Comparison of ENCODE assay signal across 22 cellular contexts in the genomic region with DNA sequence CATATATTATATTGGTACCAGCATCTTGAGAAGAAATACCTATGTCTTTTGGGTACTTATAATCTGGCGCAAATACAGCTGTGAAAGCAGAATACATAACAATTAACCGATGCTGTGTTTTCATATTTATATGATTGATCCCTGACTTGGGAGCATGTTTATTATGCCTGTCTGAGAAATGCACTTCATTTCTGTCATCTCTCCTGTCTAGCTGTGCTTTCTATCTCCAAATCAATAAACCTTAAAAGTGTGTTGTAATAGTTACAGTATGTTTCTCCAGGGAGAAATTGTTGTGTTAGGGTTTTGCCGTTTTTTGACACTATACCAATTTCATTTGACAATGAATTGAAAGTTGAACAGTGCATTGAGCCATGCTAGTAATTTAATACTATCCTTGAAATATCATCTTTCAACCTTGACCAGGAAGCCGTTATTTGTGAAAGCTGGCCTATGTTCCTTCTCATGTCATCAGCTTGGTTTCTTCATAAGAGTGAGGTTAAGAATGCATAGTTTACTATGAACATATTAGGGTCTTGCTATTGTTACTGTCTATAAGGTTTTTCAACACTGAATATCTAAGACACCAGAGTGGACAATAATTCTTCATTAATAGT.
A peak's percentile ranks its signal among the peaks of the same experiment; 100 is the strongest.
DNase-seq lines count a peak whose midpoint lies in the region; ATAC-seq and TF ChIP-seq lines count a peak whose summit lies in the region.
"Had no signal": no experiment of that assay in that cellular context is flagged by ENCODE, and none has a peak within 500 bp of the region (broad histone marks: within the 10 kb centered on the region; RNA-seq: fewer than 3 reads in every experiment).

No MANE protein-coding gene starts in this region.

- H4K20me1 ChIP-seq in GM23248 (ENCODE audit: insufficient read depth), result no peaks in the 10 kb centered on the region
- H4K20me1 ChIP-seq in osteoblast (ENCODE audit: insufficient read depth, low read length), result no peaks in the 10 kb centered on the region

- peaks cover 2% of the 10 kb centered on the region; the same call in 1 of the 2 replicates for H3K9me2 ChIP-seq in GM23248 (ENCODE audit: insufficient read depth)

- no peak overlapping the region for H3K4me3 Mint-ChIP-seq in activated T-helper 17 cell treated with anti-CD3 and anti-CD28 coated beads, Interleukin-2, amount 50 U/mL, for 72 hours
- H3K4me3 Mint-ChIP-seq: CD8-positive, alpha-beta memory T cell had no signal

- H2AFZ ChIP-seq in GM23248 (peak overlapping the region; percentile 46), osteoblast (ENCODE audit: low read length) (peak overlapping the region; percentile 1)

- in situ Hi-C loops in GM23248 (cut with MboI), result no loop called here

- H3K27me3 Mint-ChIP-seq in activated T-helper 17 cell treated with anti-CD3 and anti-CD28 coated beads, Interleukin-2, amount 50 U/mL, for 72 hours, result no peaks in the 10 kb centered on the region
- H3K27me3 Mint-ChIP-seq: CD8-positive, alpha-beta memory T cell had no signal

- H3K36me3 Mint-ChIP-seq in activated T-helper 17 cell treated with anti-CD3 and anti-CD28 coated beads, Interleukin-2, amount 50 U/mL, for 72 hours (ENCODE audit: low read depth), result no peaks in the 10 kb centered on the region
- H3K36me3 Mint-ChIP-seq: CD8-positive, alpha-beta memory T cell had no signal

- no peaks in the 10 kb centered on the region for H3F3A ChIP-seq in GM23248 (ENCODE audit: insufficient read depth)

- peak; percentile 4 for DNase-seq in DMS53 (lab: John Stamatoyannopoulos, UW)
- DNase-seq in DMS53 treated with DMSO at 0.1 percent for 48 hours (lab: John Stamatoyannopoulos, UW; ENCODE audit: unreplicated experiment), result no peak
- no peak for DNase-seq in GM23248
- DNase-seq in fibroblast of mammary gland (ENCODE audit: low read depth), result peak; percentile 35
- peak; percentile 36 for DNase-seq in osteoblast (ENCODE audit: insufficient read length, low spot score, missing footprints)
- DNase-seq in NCI-H187 treated with DMSO at 0.1 percent for 48 hours (lab: John Stamatoyannopoulos, UW), result no peak
- DNase-seq: ACHN; AML-193; C1 segment of cervical spinal cord; CD8-positive, alpha-beta memory T cell; EL; GF-D8; Kasumi-1; MG63; NCI-H1417; NCI-H1694 treated with DMSO at 0.1 percent for 48 hours; NCI-H526 treated with DMSO at 0.1 percent for 48 hours; OCI-M1; SJCRH30 had no signal

- ATAC-seq in activated T-helper 17 cell treated with anti-CD3 and anti-CD28 coated beads, Interleukin-2, amount 50 U/mL, for 72 hours (replicated peaks), result no peak
- ATAC-seq in HG02852 (IDR thresholded peaks at IDR 0.05; ENCODE audit: unreplicated experiment), result no peak

- no peaks in the 10 kb centered on the region for H3K79me2 ChIP-seq in GM23248 (ENCODE audit: insufficient read depth)
- no peaks in the 10 kb centered on the region for H3K79me2 ChIP-seq in osteoblast (ENCODE audit: insufficient read depth, low read length)

- H3K27me3 ChIP-seq in GM23248 (replicated peaks; ENCODE audit: insufficient read depth) (no peaks in the 10 kb centered on the region), osteoblast (ENCODE audit: insufficient read depth, low read length) (no peaks in the 10 kb centered on the region)
- H3K27me3 ChIP-seq: MG63, SJCRH30 had no signal

- TF ChIP-seq CTCF in fibroblast of mammary gland (conservative IDR thresholded peaks at IDR 0.05; ENCODE audit: control insufficient read depth, insufficient read depth, low read depth, low read length), result no peak
- no peak for TF ChIP-seq CTCF in osteoblast (IDR thresholded peaks at IDR 0.05; ENCODE audit: extremely low read depth, low read depth, low read length)

- no peak overlapping the region for H3K27ac ChIP-seq in GM23248
- no peak overlapping the region for H3K27ac ChIP-seq in osteoblast (ENCODE audit: low read depth, low read length)
- H3K27ac ChIP-seq: 22Rv1, SJCRH30 had no signal

- H3K9ac ChIP-seq in GM23248, result no peak overlapping the region

- H3K9me3 ChIP-seq in GM23248 (ENCODE audit: low read depth), result no peaks in the 10 kb centered on the region
- H3K9me3 ChIP-seq in osteoblast (ENCODE audit: low read depth, low read length), result no peaks in the 10 kb centered on the region
- H3K9me3 ChIP-seq: MG63, SJCRH30 had no signal

- H3K4me1 Mint-ChIP-seq in activated T-helper 17 cell treated with anti-CD3 and anti-CD28 coated beads, Interleukin-2, amount 50 U/mL, for 72 hours, result no peaks in the 10 kb centered on the region
- H3K4me1 Mint-ChIP-seq: CD8-positive, alpha-beta memory T cell had no signal

- no peaks in the 10 kb centered on the region for H3K9me3 Mint-ChIP-seq in activated T-helper 17 cell treated with anti-CD3 and anti-CD28 coated beads, Interleukin-2, amount 50 U/mL, for 72 hours

- WGBS in GM23248 (ENCODE audit: low coverage in 1 of 2, low lambda C conversion rate in 2 of 2, missing lambda C conversion rate in 2 of 2), 2 experiments, result 60 to 62% methylated on average over 4 of the region's 4 CpGs

- H3K4me3 ChIP-seq in GM23248, result no peak overlapping the region
- H3K4me3 ChIP-seq in fibroblast of mammary gland (ENCODE audit: control insufficient read depth, low read depth, low read length), result no peak overlapping the region
- no peak overlapping the region for H3K4me3 ChIP-seq in osteoblast (ENCODE audit: insufficient read depth, low read length)
- H3K4me3 ChIP-seq: MG63, SJCRH30 had no signal

- no peaks in the 10 kb centered on the region for H3K36me3 ChIP-seq in GM23248 (ENCODE audit: low read depth)
- no peaks in the 10 kb centered on the region for H3K36me3 ChIP-seq in osteoblast (ENCODE audit: insufficient read depth, low read length)
- H3K36me3 ChIP-seq: MG63, SJCRH30 had no signal

- no peak overlapping the region for H3K27ac Mint-ChIP-seq in activated T-helper 17 cell treated with anti-CD3 and anti-CD28 coated beads, Interleukin-2, amount 50 U/mL, for 72 hours
- H3K27ac Mint-ChIP-seq: CD8-positive, alpha-beta memory T cell had no signal

- no peak overlapping the region for H3K4me2 ChIP-seq in GM23248 (ENCODE audit: unreplicated experiment)
- no peak overlapping the region for H3K4me2 ChIP-seq in osteoblast (ENCODE audit: insufficient read depth, low read length)

- peaks cover 20% of the 10 kb centered on the region for H3K4me1 ChIP-seq in GM23248 (ENCODE audit: insufficient read depth)
- H3K4me1 ChIP-seq in osteoblast (ENCODE audit: insufficient read depth, low read length), result no peaks in the 10 kb centered on the region
- H3K4me1 ChIP-seq: SJCRH30 had no signal

Comparison
In these comparisons a context has a peak if more than half of its experiments do, and no peak if none do; other contexts are left out.
1. DNase-seq: peak in DMS53 (single experiment), fibroblast of mammary gland (single experiment) and osteoblast (single experiment); none in DMS53 treated with DMSO at 0.1 percent for 48 hours (single experiment), GM23248 (single experiment) and NCI-H187 treated with DMSO at 0.1 percent for 48 hours (single experiment).